ENCODE assay signal across 8 cellular contexts in the genomic region with DNA sequence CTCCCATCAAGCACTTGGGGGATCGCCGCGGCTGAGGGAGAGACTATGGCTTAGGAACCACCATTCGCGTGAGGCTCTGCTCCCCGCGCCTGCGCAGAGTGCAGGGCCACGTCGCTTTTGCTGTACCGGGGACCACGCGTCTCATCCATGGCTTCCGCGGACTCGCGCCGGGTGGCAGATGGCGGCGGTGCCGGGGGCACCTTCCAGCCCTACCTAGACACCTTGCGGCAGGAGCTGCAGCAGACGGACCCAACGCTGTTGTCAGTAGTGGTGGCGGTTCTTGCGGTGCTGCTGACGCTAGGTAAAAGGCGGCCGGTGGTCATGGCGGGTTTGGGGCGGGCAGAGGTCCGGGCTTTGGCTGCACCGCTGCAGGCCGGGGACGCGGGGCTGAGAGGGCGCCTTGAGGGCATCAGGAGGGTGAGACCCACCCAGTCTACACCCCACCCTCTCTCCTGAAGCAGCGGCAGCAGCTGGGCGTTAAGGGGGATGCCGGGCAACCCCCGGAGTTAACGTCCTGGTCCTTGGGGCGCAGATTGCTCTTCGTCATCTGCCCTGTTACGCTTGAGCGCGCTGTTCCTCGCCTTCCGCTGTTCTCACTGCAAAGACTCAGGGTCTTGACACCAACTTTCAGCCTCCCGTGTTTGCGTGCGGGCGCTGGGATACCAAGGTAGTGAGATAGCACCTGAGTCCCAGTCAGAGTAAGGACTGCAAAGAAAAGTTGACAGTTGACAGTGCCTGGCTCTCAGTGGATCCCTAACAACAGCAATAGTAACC. TPM values are rescaled to one million over a fixed set of nuclear protein-coding genes. Genes with fewer than 3 reads are reported as not detected.
DNase-seq lines count a peak whose midpoint lies in the region; ATAC-seq and TF ChIP-seq lines count a peak whose summit lies in the region.

A gene with protein sequence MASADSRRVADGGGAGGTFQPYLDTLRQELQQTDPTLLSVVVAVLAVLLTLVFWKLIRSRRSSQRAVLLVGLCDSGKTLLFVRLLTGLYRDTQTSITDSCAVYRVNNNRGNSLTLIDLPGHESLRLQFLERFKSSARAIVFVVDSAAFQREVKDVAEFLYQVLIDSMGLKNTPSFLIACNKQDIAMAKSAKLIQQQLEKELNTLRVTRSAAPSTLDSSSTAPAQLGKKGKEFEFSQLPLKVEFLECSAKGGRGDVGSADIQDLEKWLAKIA (plus strand): TSS at position 114 of the 774 bp plus-strand sequence. CDS start 34 bp downstream, at position 148.

- no peaks in the 10 kb centered on the region for H3K9me3 Mint-ChIP-seq in naive thymus-derived CD8-positive, alpha-beta T cell
- no peaks in the 10 kb centered on the region for H3K9me3 Mint-ChIP-seq in stimulated activated naive B cell treated with anti-CD40 and anti-IgM and Interleukin-4, amounts not matched to agents 10 μg/mL and 1 μg/mL and 100 μg/mL, for 72 hours

- peaks cover 6 to 45% (median 30%) of the 10 kb centered on the region in 4 donors for H3K4me1 Mint-ChIP-seq in naive thymus-derived CD8-positive, alpha-beta T cell
- H3K4me1 Mint-ChIP-seq in stimulated activated naive B cell treated with anti-CD40 and anti-IgM and Interleukin-4, amounts not matched to agents 10 μg/mL and 1 μg/mL and 100 μg/mL, for 72 hours, result peaks cover 5 to 15% of the 10 kb centered on the region in 2 donors

- TF ChIP-seq CTCF in LNCaP clone FGC (IDR thresholded peaks at IDR 0.05; ENCODE audit: control insufficient read depth, extremely low read depth, insufficient read depth), result no peak
- no peak for TF ChIP-seq CTCF in fibroblast of mammary gland (conservative IDR thresholded peaks at IDR 0.05; ENCODE audit: control insufficient read depth, insufficient read depth, low read depth, low read length)

- ATAC-seq in naive thymus-derived CD8-positive, alpha-beta T cell, result peak; percentile 95 to 97
- ATAC-seq in stimulated activated naive B cell treated with anti-CD40 and anti-IgM and Interleukin-4, amounts not matched to agents 10 μg/mL and 1 μg/mL and 100 μg/mL, for 72 hours (replicated peaks), result peak; percentile 98 to 99

- H3K27me3 Mint-ChIP-seq in naive thymus-derived CD8-positive, alpha-beta T cell, result peaks cover 0 to 7% (median 3%) of the 10 kb centered on the region in 5 donors
- peaks cover 9 to 17% of the 10 kb centered on the region in 2 donors for H3K27me3 Mint-ChIP-seq in stimulated activated naive B cell treated with anti-CD40 and anti-IgM and Interleukin-4, amounts not matched to agents 10 μg/mL and 1 μg/mL and 100 μg/mL, for 72 hours

- H3K27ac Mint-ChIP-seq in naive thymus-derived CD8-positive, alpha-beta T cell, result peak within 1 kb of the TSS; percentile 85 to 99 (median 97)
- peak within 1 kb of the TSS; percentile 99 for H3K27ac Mint-ChIP-seq in stimulated activated naive B cell treated with anti-CD40 and anti-IgM and Interleukin-4, amounts not matched to agents 10 μg/mL and 1 μg/mL and 100 μg/mL, for 72 hours

- DNase-seq in EL (peak; percentile 92), H4 (ENCODE audit: low spot score) (peak; percentile 95), LNCaP clone FGC (ENCODE audit: low read depth) (peak; percentile 83), RPMI8226 (peak; percentile 97), fibroblast of mammary gland (ENCODE audit: low read depth) (peak; percentile 92)
- DNase-seq in activated T-helper 1 cell treated with anti-CD3 and anti-CD28 coated beads, Interleukin-2, amount 50 U/mL, for 16 hours (ENCODE audit: low read depth in 1 of 2, low spot score in 1 of 2), result peak; percentile 88 to 95
- DNase-seq in naive thymus-derived CD8-positive, alpha-beta T cell, result peak; percentile 92 to 98 (median 95)
- DNase-seq in stimulated activated naive B cell treated with anti-CD40 and anti-IgM and Interleukin-4, amounts not matched to agents 10 μg/mL and 1 μg/mL and 100 μg/mL, for 72 hours, result peak; percentile 94

- H3K4me3 Mint-ChIP-seq in naive thymus-derived CD8-positive, alpha-beta T cell, result peak within 1 kb of the TSS; percentile 92 to 99 (median 96)
- H3K4me3 Mint-ChIP-seq in stimulated activated naive B cell treated with anti-CD40 and anti-IgM and Interleukin-4, amounts not matched to agents 10 μg/mL and 1 μg/mL and 100 μg/mL, for 72 hours, result peak within 1 kb of the TSS; percentile 94 to 95

- peaks cover 0 to 29% (median 10%) of the 10 kb centered on the region in 3 donors for H3K36me3 Mint-ChIP-seq in naive thymus-derived CD8-positive, alpha-beta T cell
- H3K36me3 Mint-ChIP-seq in stimulated activated naive B cell treated with anti-CD40 and anti-IgM and Interleukin-4, amounts not matched to agents 10 μg/mL and 1 μg/mL and 100 μg/mL, for 72 hours, result peaks cover 3 to 18% of the 10 kb centered on the region in 2 donors

- POLR2A ChIA-PET in naive thymus-derived CD8-positive, alpha-beta T cell (lab: Charles Lee), result no interaction called here

- peak within 1 kb of the TSS; percentile 74 for H3K4me3 ChIP-seq in LNCaP clone FGC (ENCODE audit: low read depth, low read length)
- H3K4me3 ChIP-seq in fibroblast of mammary gland (ENCODE audit: control insufficient read depth, low read depth, low read length), result peak within 1 kb of the TSS; percentile 91

RNA-seq across cellular contexts. Expression of the gene that starts here (rescaled TPM):
- total RNA-seq in H4 (2014; rRNA removed; shearing (Covaris generic)), result 77.4 and 98.0 TPM in 2 replicates
- 10 to 100 TPM; 34.4 to 44.8 TPM for total RNA-seq in naive thymus-derived CD8-positive, alpha-beta T cell
- polyA plus RNA-seq in naive thymus-derived CD8-positive, alpha-beta T cell, result 10 to 100 TPM; 34.7 to 48.7 (median 38.2) TPM

Comparison
In these comparisons a context has a peak if more than half of its experiments do, and no peak if none do; other contexts are left out.
1. Peak in every context shown above with its lines: DNase-seq, ATAC-seq and H3K4me3 ChIP-seq.